Comparison of ENCODE assay signal across 12 cellular contexts in genomic region chr7:91310829-91311460, GRCh38. TPM values are rescaled to one million over a fixed set of nuclear protein-coding genes. Genes with fewer than 3 reads are reported as not detected.
DNase-seq lines count a peak whose midpoint lies in the region; ATAC-seq and TF ChIP-seq lines count a peak whose summit lies in the region.
"Had no signal": no experiment of that assay in that cellular context is flagged by ENCODE, and none has a peak within 500 bp of the region (broad histone marks: within the 10 kb centered on the region; RNA-seq: fewer than 3 reads in every experiment).

No MANE protein-coding gene starts in this region.

- CTCF ChIA-PET in Calu3 (lab: Charles Lee), result no interaction called here

- intact Hi-C loops in transverse colon (cut with DNase I; ENCODE audit: low total_unique reads), result no loop called here
- intact Hi-C loops in Calu3 (cut with micrococcal nuclease; ENCODE audit: unreplicated experiment), result no loop called here

- H3K4me3 Mint-ChIP-seq in stimulated activated effector memory CD8-positive, alpha-beta T cell treated with anti-CD3 and anti-CD28 coated beads, Interleukin-12 subunit alpha, Interleukin-12 subunit beta, amount 100 ng/mL, for 72 hours, result no peak overlapping the region
- H3K4me3 Mint-ChIP-seq in Calu3 (ENCODE audit: low read depth, unreplicated experiment), result no peak overlapping the region
- H3K4me3 Mint-ChIP-seq: activated naive CD8-positive, alpha-beta T cell treated with anti-CD3 and anti-CD28 coated beads, Interleukin-2, amount 10 ng/mL, durations not matched to agents 7 days and 5 days; effector memory CD8-positive, alpha-beta T cell had no signal

- no peaks in the 10 kb centered on the region for H3K4me1 ChIP-seq in transverse colon

- DNase-seq in HS-5 (ENCODE audit: low read depth) (peak; percentile 19), astrocyte of the hippocampus (ENCODE audit: low read depth, low spot score) (peak; percentile 45), iris pigment epithelial cell (ENCODE audit: low read depth) (peak; percentile 71), transverse colon (peak; percentile 9), Calu3 (no peak)
- no peak for DNase-seq in stimulated activated effector memory CD8-positive, alpha-beta T cell treated with anti-CD3 and anti-CD28 coated beads, Interleukin-12 subunit alpha, Interleukin-12 subunit beta, amount 100 ng/mL, for 72 hours (ENCODE audit: low spot score in 2 of 2)
- DNase-seq: activated CD8-positive, alpha-beta memory T cell treated with anti-CD3 and anti-CD28 coated beads for 24 hours; activated naive CD8-positive, alpha-beta T cell treated with anti-CD3 and anti-CD28 coated beads, Interleukin-2, amount 10 ng/mL, durations not matched to agents 7 days and 5 days; DMS 273 treated with DMSO at 0.1 percent for 48 hours; effector memory CD8-positive, alpha-beta T cell; NCI-H774 had no signal

- ATAC-seq in stimulated activated effector memory CD8-positive, alpha-beta T cell treated with anti-CD3 and anti-CD28 coated beads, Interleukin-12 subunit alpha, Interleukin-12 subunit beta, amount 100 ng/mL, for 72 hours, result no peak
- ATAC-seq in GM21717 (IDR thresholded peaks at IDR 0.05; ENCODE audit: unreplicated experiment), result no peak
- ATAC-seq: effector memory CD8-positive, alpha-beta T cell had no signal

- WGBS in transverse colon (ENCODE audit: low coverage in 1 of 2), 2 donors, result 73 to 77% methylated on average over 1 to 7 of the region's 7 CpGs

- H3K36me3 Mint-ChIP-seq in stimulated activated effector memory CD8-positive, alpha-beta T cell treated with anti-CD3 and anti-CD28 coated beads, Interleukin-12 subunit alpha, Interleukin-12 subunit beta, amount 100 ng/mL, for 72 hours, result no peaks in the 10 kb centered on the region
- H3K36me3 Mint-ChIP-seq in Calu3 (ENCODE audit: insufficient read depth, unreplicated experiment), result no peaks in the 10 kb centered on the region
- H3K36me3 Mint-ChIP-seq: activated naive CD8-positive, alpha-beta T cell treated with anti-CD3 and anti-CD28 coated beads, Interleukin-2, amount 10 ng/mL, durations not matched to agents 7 days and 5 days had no signal

- in situ Hi-C loops in transverse colon (cut with MboI; ENCODE audit: low pct_ligation_motif_present in 1 of 4, low pct_unique_long_range_greater_than_20kb in 1 of 4, low sequenced_read_pairs in 3 of 4), result no loop called here

- no peaks in the 10 kb centered on the region for H3K4me1 Mint-ChIP-seq in stimulated activated effector memory CD8-positive, alpha-beta T cell treated with anti-CD3 and anti-CD28 coated beads, Interleukin-12 subunit alpha, Interleukin-12 subunit beta, amount 100 ng/mL, for 72 hours
- H3K4me1 Mint-ChIP-seq in Calu3 (ENCODE audit: low read depth, unreplicated experiment), result no peaks in the 10 kb centered on the region
- H3K4me1 Mint-ChIP-seq: activated naive CD8-positive, alpha-beta T cell treated with anti-CD3 and anti-CD28 coated beads, Interleukin-2, amount 10 ng/mL, durations not matched to agents 7 days and 5 days had no signal

- no peaks in the 10 kb centered on the region for H3K36me3 ChIP-seq in transverse colon

- no peak for TF ChIP-seq CTCF in transverse colon (IDR thresholded peaks at IDR 0.05)
- TF ChIP-seq CTCF in Calu3 (IDR thresholded peaks at IDR 0.05; ENCODE audit: unreplicated experiment), result no peak

- peaks cover 3% of the 10 kb centered on the region for H3K9me3 Mint-ChIP-seq in stimulated activated effector memory CD8-positive, alpha-beta T cell treated with anti-CD3 and anti-CD28 coated beads, Interleukin-12 subunit alpha, Interleukin-12 subunit beta, amount 100 ng/mL, for 72 hours
- H3K9me3 Mint-ChIP-seq in Calu3 (ENCODE audit: low read depth, unreplicated experiment), result no peaks in the 10 kb centered on the region
- H3K9me3 Mint-ChIP-seq: effector memory CD8-positive, alpha-beta T cell had no signal

- no peaks in the 10 kb centered on the region for H3K9me3 ChIP-seq in transverse colon

- no TSS peak for BruUV-seq in Calu3 (replicated peaks; lab: Mats Ljungman, UMichigan)

- no peak overlapping the region for H3K27ac Mint-ChIP-seq in stimulated activated effector memory CD8-positive, alpha-beta T cell treated with anti-CD3 and anti-CD28 coated beads, Interleukin-12 subunit alpha, Interleukin-12 subunit beta, amount 100 ng/mL, for 72 hours
- H3K27ac Mint-ChIP-seq in Calu3 (ENCODE audit: unreplicated experiment), result no peak overlapping the region
- H3K27ac Mint-ChIP-seq: activated naive CD8-positive, alpha-beta T cell treated with anti-CD3 and anti-CD28 coated beads, Interleukin-2, amount 10 ng/mL, durations not matched to agents 7 days and 5 days; effector memory CD8-positive, alpha-beta T cell had no signal

- no peaks in the 10 kb centered on the region for H3K27me3 ChIP-seq in transverse colon

- TF ChIP-seq POLR2A in transverse colon (IDR thresholded peaks at IDR 0.05), result no peak

- TF ChIP-seq EP300 in transverse colon (IDR thresholded peaks at IDR 0.05; ENCODE audit: low read depth), result no peak

- peak overlapping the region in 1 of 4 donors; percentile 5 for H3K27ac ChIP-seq in transverse colon

- no peak overlapping the region for H3K4me3 ChIP-seq in transverse colon

- no peaks in the 10 kb centered on the region for H3K27me3 Mint-ChIP-seq in Calu3 (ENCODE audit: unreplicated experiment)
- H3K27me3 Mint-ChIP-seq: effector memory CD8-positive, alpha-beta T cell had no signal

RNA-seq across cellular contexts. Expression of gene FZD1, which starts 46.7 kb away (rescaled TPM):
- 1 to 10 TPM; 5.6 to 9.6 (median 8.1) TPM for total RNA-seq in transverse colon
- 3.2 and 3.7 TPM in 2 replicates for total RNA-seq in Calu3 (2022)

Comparison
In these comparisons a context has a peak if more than half of its experiments do, and no peak if none do; other contexts are left out.
1. DNase-seq: peak in HS-5 (single experiment), astrocyte of the hippocampus (single experiment), iris pigment epithelial cell (single experiment) and transverse colon (single experiment); none in stimulated activated effector memory CD8-positive, alpha-beta T cell treated with anti-CD3 and anti-CD28 coated beads, Interleukin-12 subunit alpha, Interleukin-12 subunit beta, amount 100 ng/mL, for 72 hours (0 of 2) and Calu3 (single experiment).